Comparison of ENCODE assay signal across 20 cellular contexts in genomic region chr11:78262710-78263109, GRCh38.
DNase-seq lines count a peak whose midpoint lies in the region; ATAC-seq and TF ChIP-seq lines count a peak whose summit lies in the region.
"Had no signal": no experiment of that assay in that cellular context is flagged by ENCODE, and none has a peak within 500 bp of the region (broad histone marks: within the 10 kb centered on the region; RNA-seq: fewer than 3 reads in every experiment).

No MANE protein-coding gene starts in this region.

- no peak overlapping the region for H3K4me3 Mint-ChIP-seq in WTC11
- peak overlapping the region; percentile 64 for H3K4me3 Mint-ChIP-seq in glutamatergic neuron (ENCODE audit: unreplicated experiment)
- no peak overlapping the region for H3K4me3 Mint-ChIP-seq in activated T-helper 17 cell treated with anti-CD3 and anti-CD28 coated beads, Interleukin-2, amount 50 U/mL, for 72 hours
- H3K4me3 Mint-ChIP-seq: CD4-positive, alpha-beta T cell; GM23338 had no signal

- no peak overlapping the region for H3K27ac ChIP-seq in HUES64 (ENCODE audit: low read depth, low read length)
- H3K27ac ChIP-seq: A549, PC-9, SJCRH30 had no signal

- no peak for ATAC-seq in WTC11
- ATAC-seq in activated T-helper 17 cell treated with anti-CD3 and anti-CD28 coated beads, Interleukin-2, amount 50 U/mL, for 72 hours (replicated peaks): no peak
- ATAC-seq: A549, GM23338 had no signal

- DNase-seq in WTC11 (ENCODE audit: low spot score) (no peak), glutamatergic neuron (no peak), skeletal muscle cell (ENCODE audit: low read depth) (peak; percentile 34), islet precursor cell (no peak)
- no peak for DNase-seq in activated effector memory CD4-positive, alpha-beta T cell treated with Interleukin-2 at 50 U/mL for 16 hours
- DNase-seq: CD4-positive, alpha-beta T cell; DMS153; GF-D8; HCEC 1CT; KG1; NCI-H1417; NCI-H187; NCI-H2227 treated with DMSO at 0.1 percent for 48 hours; NCI-H510A treated with DMSO at 0.1 percent for 48 hours; PC-9; SJCRH30 had no signal

- H3K27ac Mint-ChIP-seq in WTC11 (0 out of 2 replicates have a peak overlapping the region, but pooled peaks have one; percentile 11), glutamatergic neuron (ENCODE audit: unreplicated experiment) (no peak overlapping the region)
- no peak overlapping the region for H3K27ac Mint-ChIP-seq in activated T-helper 17 cell treated with anti-CD3 and anti-CD28 coated beads, Interleukin-2, amount 50 U/mL, for 72 hours
- H3K27ac Mint-ChIP-seq: CD4-positive, alpha-beta T cell; GM23338 had no signal

- POLR2A ChIA-PET in WTC11 (lab: Charles Lee): no interaction called here

- H3K36me3 Mint-ChIP-seq in WTC11 (no peaks in the 10 kb centered on the region), glutamatergic neuron (ENCODE audit: unreplicated experiment) (no peaks in the 10 kb centered on the region)
- no peaks in the 10 kb centered on the region for H3K36me3 Mint-ChIP-seq in activated T-helper 17 cell treated with anti-CD3 and anti-CD28 coated beads, Interleukin-2, amount 50 U/mL, for 72 hours (ENCODE audit: low read depth)

- 0 out of 2 replicates have a peak overlapping the region, but pooled peaks have one; percentile 14 for H3K9ac ChIP-seq in HUES64 (ENCODE audit: low read depth, low read length)

- no peaks in the 10 kb centered on the region for H3K9me3 ChIP-seq in HUES64 (ENCODE audit: insufficient read depth, low read depth, low read length)
- H3K9me3 ChIP-seq: A549, SJCRH30 had no signal

- H3K4me3 ChIP-seq in HUES64 (ENCODE audit: low read length): no peak overlapping the region
- H3K4me3 ChIP-seq in skeletal muscle cell (ENCODE audit: low read depth, low read length): no peak overlapping the region
- H3K4me3 ChIP-seq: A549, GM23338, PC-9, SJCRH30 had no signal

- H3K9me3 Mint-ChIP-seq in WTC11: no peaks in the 10 kb centered on the region
- H3K9me3 Mint-ChIP-seq in glutamatergic neuron (ENCODE audit: unreplicated experiment): peaks cover 4% of the 10 kb centered on the region
- H3K9me3 Mint-ChIP-seq in activated T-helper 17 cell treated with anti-CD3 and anti-CD28 coated beads, Interleukin-2, amount 50 U/mL, for 72 hours: no peaks in the 10 kb centered on the region
- H3K9me3 Mint-ChIP-seq: CD4-positive, alpha-beta T cell; GM23338 had no signal

- H3K4me1 Mint-ChIP-seq in WTC11: peaks cover 12% of the 10 kb centered on the region
- H3K4me1 Mint-ChIP-seq in glutamatergic neuron (ENCODE audit: low read depth, unreplicated experiment): peaks cover 30% of the 10 kb centered on the region
- no peaks in the 10 kb centered on the region for H3K4me1 Mint-ChIP-seq in activated T-helper 17 cell treated with anti-CD3 and anti-CD28 coated beads, Interleukin-2, amount 50 U/mL, for 72 hours

- H3K36me3 ChIP-seq in HUES64 (ENCODE audit: insufficient read depth, low read length): no peaks in the 10 kb centered on the region

- H3K27me3 Mint-ChIP-seq in WTC11 (ENCODE audit: low read depth): no peaks in the 10 kb centered on the region; the same call in 1 of the 2 replicates
- peaks cover 4% of the 10 kb centered on the region for H3K27me3 Mint-ChIP-seq in glutamatergic neuron (ENCODE audit: unreplicated experiment)
- no peaks in the 10 kb centered on the region for H3K27me3 Mint-ChIP-seq in activated T-helper 17 cell treated with anti-CD3 and anti-CD28 coated beads, Interleukin-2, amount 50 U/mL, for 72 hours
- H3K27me3 Mint-ChIP-seq: CD4-positive, alpha-beta T cell had no signal

- no peaks in the 10 kb centered on the region for H3K27me3 ChIP-seq in HUES64 (ENCODE audit: insufficient read depth, low read length)
- H3K27me3 ChIP-seq: SJCRH30 had no signal

- peaks cover 12% of the 10 kb centered on the region for H3K4me1 ChIP-seq in HUES64 (ENCODE audit: insufficient read depth, low read length)

- TF ChIP-seq CTCF in WTC11 (IDR thresholded peaks at IDR 0.05) (no peak), glutamatergic neuron (IDR thresholded peaks at IDR 0.05; ENCODE audit: partially characterized antibody, unreplicated experiment) (no peak)

- CTCF ChIA-PET in WTC11 (lab: Charles Lee): interaction anchor here (1.6 to 2.5 kb wide), 2 partner anchors 22 to 302 kb away, joined by 4 to 7 read pairs; no protein-coding TSS in a partner anchor

TF ChIP-seq in WTC11, 78 proteins besides CTCF, POLR2A, EP300 and RAD21:
- no peak for TF ChIP-seq ZBTB21 (CRISPR knock-in tag; IDR thresholded peaks at IDR 0.05; ENCODE audit: borderline replicate concordance)
- TF ChIP-seq, protein P1, sequence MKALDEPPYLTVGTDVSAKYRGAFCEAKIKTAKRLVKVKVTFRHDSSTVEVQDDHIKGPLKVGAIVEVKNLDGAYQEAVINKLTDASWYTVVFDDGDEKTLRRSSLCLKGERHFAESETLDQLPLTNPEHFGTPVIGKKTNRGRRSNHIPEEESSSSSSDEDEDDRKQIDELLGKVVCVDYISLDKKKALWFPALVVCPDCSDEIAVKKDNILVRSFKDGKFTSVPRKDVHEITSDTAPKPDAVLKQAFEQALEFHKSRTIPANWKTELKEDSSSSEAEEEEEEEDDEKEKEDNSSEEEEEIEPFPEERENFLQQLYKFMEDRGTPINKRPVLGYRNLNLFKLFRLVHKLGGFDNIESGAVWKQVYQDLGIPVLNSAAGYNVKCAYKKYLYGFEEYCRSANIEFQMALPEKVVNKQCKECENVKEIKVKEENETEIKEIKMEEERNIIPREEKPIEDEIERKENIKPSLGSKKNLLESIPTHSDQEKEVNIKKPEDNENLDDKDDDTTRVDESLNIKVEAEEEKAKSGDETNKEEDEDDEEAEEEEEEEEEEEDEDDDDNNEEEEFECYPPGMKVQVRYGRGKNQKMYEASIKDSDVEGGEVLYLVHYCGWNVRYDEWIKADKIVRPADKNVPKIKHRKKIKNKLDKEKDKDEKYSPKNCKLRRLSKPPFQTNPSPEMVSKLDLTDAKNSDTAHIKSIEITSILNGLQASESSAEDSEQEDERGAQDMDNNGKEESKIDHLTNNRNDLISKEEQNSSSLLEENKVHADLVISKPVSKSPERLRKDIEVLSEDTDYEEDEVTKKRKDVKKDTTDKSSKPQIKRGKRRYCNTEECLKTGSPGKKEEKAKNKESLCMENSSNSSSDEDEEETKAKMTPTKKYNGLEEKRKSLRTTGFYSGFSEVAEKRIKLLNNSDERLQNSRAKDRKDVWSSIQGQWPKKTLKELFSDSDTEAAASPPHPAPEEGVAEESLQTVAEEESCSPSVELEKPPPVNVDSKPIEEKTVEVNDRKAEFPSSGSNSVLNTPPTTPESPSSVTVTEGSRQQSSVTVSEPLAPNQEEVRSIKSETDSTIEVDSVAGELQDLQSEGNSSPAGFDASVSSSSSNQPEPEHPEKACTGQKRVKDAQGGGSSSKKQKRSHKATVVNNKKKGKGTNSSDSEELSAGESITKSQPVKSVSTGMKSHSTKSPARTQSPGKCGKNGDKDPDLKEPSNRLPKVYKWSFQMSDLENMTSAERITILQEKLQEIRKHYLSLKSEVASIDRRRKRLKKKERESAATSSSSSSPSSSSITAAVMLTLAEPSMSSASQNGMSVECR (CRISPR knock-in tag; IDR thresholded peaks at IDR 0.05; ENCODE audit: borderline replicate concordance): no peak
TF ChIP-seq in WTC11: peak in this region for 0.
